In genomic region chr1:114780344-114781226, GRCh38 we compare ENCODE assay signal across 1 cellular context.
TF ChIP-seq lines count a peak whose summit lies in the region.

TSS of gene SIKE1 (minus strand) at chr1:114780685. CDS start at chr1:114780607, 78 bp downstream.

TF ChIP-seq in K562, 482 proteins besides CTCF, POLR2A, EP300 and RAD21 (continued from another document and continues in another):
- TF ChIP-seq, protein P1, sequence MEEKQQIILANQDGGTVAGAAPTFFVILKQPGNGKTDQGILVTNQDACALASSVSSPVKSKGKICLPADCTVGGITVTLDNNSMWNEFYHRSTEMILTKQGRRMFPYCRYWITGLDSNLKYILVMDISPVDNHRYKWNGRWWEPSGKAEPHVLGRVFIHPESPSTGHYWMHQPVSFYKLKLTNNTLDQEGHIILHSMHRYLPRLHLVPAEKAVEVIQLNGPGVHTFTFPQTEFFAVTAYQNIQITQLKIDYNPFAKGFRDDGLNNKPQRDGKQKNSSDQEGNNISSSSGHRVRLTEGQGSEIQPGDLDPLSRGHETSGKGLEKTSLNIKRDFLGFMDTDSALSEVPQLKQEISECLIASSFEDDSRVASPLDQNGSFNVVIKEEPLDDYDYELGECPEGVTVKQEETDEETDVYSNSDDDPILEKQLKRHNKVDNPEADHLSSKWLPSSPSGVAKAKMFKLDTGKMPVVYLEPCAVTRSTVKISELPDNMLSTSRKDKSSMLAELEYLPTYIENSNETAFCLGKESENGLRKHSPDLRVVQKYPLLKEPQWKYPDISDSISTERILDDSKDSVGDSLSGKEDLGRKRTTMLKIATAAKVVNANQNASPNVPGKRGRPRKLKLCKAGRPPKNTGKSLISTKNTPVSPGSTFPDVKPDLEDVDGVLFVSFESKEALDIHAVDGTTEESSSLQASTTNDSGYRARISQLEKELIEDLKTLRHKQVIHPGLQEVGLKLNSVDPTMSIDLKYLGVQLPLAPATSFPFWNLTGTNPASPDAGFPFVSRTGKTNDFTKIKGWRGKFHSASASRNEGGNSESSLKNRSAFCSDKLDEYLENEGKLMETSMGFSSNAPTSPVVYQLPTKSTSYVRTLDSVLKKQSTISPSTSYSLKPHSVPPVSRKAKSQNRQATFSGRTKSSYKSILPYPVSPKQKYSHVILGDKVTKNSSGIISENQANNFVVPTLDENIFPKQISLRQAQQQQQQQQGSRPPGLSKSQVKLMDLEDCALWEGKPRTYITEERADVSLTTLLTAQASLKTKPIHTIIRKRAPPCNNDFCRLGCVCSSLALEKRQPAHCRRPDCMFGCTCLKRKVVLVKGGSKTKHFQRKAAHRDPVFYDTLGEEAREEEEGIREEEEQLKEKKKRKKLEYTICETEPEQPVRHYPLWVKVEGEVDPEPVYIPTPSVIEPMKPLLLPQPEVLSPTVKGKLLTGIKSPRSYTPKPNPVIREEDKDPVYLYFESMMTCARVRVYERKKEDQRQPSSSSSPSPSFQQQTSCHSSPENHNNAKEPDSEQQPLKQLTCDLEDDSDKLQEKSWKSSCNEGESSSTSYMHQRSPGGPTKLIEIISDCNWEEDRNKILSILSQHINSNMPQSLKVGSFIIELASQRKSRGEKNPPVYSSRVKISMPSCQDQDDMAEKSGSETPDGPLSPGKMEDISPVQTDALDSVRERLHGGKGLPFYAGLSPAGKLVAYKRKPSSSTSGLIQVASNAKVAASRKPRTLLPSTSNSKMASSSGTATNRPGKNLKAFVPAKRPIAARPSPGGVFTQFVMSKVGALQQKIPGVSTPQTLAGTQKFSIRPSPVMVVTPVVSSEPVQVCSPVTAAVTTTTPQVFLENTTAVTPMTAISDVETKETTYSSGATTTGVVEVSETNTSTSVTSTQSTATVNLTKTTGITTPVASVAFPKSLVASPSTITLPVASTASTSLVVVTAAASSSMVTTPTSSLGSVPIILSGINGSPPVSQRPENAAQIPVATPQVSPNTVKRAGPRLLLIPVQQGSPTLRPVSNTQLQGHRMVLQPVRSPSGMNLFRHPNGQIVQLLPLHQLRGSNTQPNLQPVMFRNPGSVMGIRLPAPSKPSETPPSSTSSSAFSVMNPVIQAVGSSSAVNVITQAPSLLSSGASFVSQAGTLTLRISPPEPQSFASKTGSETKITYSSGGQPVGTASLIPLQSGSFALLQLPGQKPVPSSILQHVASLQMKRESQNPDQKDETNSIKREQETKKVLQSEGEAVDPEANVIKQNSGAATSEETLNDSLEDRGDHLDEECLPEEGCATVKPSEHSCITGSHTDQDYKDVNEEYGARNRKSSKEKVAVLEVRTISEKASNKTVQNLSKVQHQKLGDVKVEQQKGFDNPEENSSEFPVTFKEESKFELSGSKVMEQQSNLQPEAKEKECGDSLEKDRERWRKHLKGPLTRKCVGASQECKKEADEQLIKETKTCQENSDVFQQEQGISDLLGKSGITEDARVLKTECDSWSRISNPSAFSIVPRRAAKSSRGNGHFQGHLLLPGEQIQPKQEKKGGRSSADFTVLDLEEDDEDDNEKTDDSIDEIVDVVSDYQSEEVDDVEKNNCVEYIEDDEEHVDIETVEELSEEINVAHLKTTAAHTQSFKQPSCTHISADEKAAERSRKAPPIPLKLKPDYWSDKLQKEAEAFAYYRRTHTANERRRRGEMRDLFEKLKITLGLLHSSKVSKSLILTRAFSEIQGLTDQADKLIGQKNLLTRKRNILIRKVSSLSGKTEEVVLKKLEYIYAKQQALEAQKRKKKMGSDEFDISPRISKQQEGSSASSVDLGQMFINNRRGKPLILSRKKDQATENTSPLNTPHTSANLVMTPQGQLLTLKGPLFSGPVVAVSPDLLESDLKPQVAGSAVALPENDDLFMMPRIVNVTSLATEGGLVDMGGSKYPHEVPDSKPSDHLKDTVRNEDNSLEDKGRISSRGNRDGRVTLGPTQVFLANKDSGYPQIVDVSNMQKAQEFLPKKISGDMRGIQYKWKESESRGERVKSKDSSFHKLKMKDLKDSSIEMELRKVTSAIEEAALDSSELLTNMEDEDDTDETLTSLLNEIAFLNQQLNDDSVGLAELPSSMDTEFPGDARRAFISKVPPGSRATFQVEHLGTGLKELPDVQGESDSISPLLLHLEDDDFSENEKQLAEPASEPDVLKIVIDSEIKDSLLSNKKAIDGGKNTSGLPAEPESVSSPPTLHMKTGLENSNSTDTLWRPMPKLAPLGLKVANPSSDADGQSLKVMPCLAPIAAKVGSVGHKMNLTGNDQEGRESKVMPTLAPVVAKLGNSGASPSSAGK (IDR thresholded peaks at IDR 0.05) = peak; percentile 80
- TF ChIP-seq ZNF830 (CRISPR knock-in tag; IDR thresholded peaks at IDR 0.05) (0 out of 2 replicates have a peak, but pooled peaks have one; percentile 17), GABPB2 (CRISPR knock-in tag; conservative IDR thresholded peaks at IDR 0.05) (no peak), CHD1 (IDR thresholded peaks at IDR 0.05; ENCODE audit: low read length) (peak; percentile 74), SIN3B (IDR thresholded peaks at IDR 0.05; ENCODE audit: low read depth) (peak; percentile 93), POLR2G (IDR thresholded peaks at IDR 0.05; ENCODE audit: low read depth, low read length) (peak; percentile 99), TRIM28 (IDR thresholded peaks at IDR 0.05) (peak; percentile 73), SMAD4 (CRISPR knock-in tag; conservative IDR thresholded peaks at IDR 0.05) (peak; percentile 22; the same call in 1 of the 2 replicates), ZBTB2 (IDR thresholded peaks at IDR 0.05) (peak; percentile 86), MBD2 (IDR thresholded peaks at IDR 0.05; ENCODE audit: borderline replicate concordance, low read depth) (peak; percentile 83; the same call in 1 of the 2 replicates), PML (IDR thresholded peaks at IDR 0.05; ENCODE audit: low read length) (peak; percentile 90), HMG20A (CRISPR knock-in tag; conservative IDR thresholded peaks at IDR 0.05) (no peak), CEBPG (CRISPR knock-in tag; IDR thresholded peaks at IDR 0.05) (no peak), CEBPG (tag; conservative IDR thresholded peaks at IDR 0.05 in 1 of 2, IDR thresholded peaks at IDR 0.05 in 1 of 2) (no peak), DNMT1 (IDR thresholded peaks at IDR 0.05) (no peak; the same call in 1 of the 2 replicates), ASH1L (IDR thresholded peaks at IDR 0.05; ENCODE audit: borderline replicate concordance, low read depth, partially characterized antibody) (peak; percentile 35), SMARCA5 (IDR thresholded peaks at IDR 0.05) (peak; percentile 53; the same call in 1 of the 2 replicates), SRF (CRISPR knock-in tag; IDR thresholded peaks at IDR 0.05) (peak in 1 of 2 experiments; percentile 77; a peak in 1 of 4 replicates), SP1 (CRISPR knock-in tag; IDR thresholded peaks at IDR 0.05) (no peak)
- TF ChIP-seq, protein P2, sequence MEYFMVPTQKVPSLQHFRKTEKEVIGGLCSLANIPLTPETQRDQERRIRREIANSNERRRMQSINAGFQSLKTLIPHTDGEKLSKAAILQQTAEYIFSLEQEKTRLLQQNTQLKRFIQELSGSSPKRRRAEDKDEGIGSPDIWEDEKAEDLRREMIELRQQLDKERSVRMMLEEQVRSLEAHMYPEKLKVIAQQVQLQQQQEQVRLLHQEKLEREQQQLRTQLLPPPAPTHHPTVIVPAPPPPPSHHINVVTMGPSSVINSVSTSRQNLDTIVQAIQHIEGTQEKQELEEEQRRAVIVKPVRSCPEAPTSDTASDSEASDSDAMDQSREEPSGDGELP (CRISPR knock-in tag; IDR thresholded peaks at IDR 0.05; ENCODE audit: borderline replicate concordance) = peak; percentile 68; the same call in 1 of the 2 replicates
- TF ChIP-seq, protein P3, sequence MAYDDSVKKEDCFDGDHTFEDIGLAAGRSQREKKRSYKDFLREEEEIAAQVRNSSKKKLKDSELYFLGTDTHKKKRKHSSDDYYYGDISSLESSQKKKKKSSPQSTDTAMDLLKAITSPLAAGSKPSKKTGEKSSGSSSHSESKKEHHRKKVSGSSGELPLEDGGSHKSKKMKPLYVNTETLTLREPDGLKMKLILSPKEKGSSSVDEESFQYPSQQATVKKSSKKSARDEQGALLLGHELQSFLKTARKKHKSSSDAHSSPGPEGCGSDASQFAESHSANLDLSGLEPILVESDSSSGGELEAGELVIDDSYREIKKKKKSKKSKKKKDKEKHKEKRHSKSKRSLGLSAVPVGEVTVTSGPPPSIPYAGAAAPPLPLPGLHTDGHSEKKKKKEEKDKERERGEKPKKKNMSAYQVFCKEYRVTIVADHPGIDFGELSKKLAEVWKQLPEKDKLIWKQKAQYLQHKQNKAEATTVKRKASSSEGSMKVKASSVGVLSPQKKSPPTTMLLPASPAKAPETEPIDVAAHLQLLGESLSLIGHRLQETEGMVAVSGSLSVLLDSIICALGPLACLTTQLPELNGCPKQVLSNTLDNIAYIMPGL (CRISPR knock-in tag; IDR thresholded peaks at IDR 0.05) = peak; percentile 56; the same call in 1 of the 2 replicates
- TF ChIP-seq, protein P4, sequence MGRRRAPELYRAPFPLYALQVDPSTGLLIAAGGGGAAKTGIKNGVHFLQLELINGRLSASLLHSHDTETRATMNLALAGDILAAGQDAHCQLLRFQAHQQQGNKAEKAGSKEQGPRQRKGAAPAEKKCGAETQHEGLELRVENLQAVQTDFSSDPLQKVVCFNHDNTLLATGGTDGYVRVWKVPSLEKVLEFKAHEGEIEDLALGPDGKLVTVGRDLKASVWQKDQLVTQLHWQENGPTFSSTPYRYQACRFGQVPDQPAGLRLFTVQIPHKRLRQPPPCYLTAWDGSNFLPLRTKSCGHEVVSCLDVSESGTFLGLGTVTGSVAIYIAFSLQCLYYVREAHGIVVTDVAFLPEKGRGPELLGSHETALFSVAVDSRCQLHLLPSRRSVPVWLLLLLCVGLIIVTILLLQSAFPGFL (CRISPR knock-in tag; IDR thresholded peaks at IDR 0.05) = no peak
- TF ChIP-seq, protein P5, sequence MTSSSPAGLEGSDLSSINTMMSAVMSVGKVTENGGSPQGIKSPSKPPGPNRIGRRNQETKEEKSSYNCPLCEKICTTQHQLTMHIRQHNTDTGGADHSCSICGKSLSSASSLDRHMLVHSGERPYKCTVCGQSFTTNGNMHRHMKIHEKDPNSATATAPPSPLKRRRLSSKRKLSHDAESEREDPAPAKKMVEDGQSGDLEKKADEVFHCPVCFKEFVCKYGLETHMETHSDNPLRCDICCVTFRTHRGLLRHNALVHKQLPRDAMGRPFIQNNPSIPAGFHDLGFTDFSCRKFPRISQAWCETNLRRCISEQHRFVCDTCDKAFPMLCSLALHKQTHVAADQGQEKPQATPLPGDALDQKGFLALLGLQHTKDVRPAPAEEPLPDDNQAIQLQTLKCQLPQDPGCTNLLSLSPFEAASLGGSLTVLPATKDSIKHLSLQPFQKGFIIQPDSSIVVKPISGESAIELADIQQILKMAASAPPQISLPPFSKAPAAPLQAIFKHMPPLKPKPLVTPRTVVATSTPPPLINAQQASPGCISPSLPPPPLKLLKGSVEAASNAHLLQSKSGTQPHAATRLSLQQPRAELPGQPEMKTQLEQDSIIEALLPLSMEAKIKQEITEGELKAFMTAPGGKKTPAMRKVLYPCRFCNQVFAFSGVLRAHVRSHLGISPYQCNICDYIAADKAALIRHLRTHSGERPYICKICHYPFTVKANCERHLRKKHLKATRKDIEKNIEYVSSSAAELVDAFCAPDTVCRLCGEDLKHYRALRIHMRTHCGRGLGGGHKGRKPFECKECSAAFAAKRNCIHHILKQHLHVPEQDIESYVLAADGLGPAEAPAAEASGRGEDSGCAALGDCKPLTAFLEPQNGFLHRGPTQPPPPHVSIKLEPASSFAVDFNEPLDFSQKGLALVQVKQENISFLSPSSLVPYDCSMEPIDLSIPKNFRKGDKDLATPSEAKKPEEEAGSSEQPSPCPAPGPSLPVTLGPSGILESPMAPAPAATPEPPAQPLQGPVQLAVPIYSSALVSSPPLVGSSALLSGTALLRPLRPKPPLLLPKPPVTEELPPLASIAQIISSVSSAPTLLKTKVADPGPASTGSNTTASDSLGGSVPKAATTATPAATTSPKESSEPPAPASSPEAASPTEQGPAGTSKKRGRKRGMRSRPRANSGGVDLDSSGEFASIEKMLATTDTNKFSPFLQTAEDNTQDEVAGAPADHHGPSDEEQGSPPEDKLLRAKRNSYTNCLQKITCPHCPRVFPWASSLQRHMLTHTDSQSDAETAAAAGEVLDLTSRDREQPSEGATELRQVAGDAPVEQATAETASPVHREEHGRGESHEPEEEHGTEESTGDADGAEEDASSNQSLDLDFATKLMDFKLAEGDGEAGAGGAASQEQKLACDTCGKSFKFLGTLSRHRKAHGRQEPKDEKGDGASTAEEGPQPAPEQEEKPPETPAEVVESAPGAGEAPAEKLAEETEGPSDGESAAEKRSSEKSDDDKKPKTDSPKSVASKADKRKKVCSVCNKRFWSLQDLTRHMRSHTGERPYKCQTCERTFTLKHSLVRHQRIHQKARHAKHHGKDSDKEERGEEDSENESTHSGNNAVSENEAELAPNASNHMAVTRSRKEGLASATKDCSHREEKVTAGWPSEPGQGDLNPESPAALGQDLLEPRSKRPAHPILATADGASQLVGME (CRISPR knock-in tag; IDR thresholded peaks at IDR 0.05) = 0 out of 2 replicates have a peak, but pooled peaks have one; percentile 31
- TF ChIP-seq, protein P6, sequence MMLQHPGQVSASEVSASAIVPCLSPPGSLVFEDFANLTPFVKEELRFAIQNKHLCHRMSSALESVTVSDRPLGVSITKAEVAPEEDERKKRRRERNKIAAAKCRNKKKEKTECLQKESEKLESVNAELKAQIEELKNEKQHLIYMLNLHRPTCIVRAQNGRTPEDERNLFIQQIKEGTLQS (IDR thresholded peaks at IDR 0.05) = no peak
- TF ChIP-seq, protein P6 (CRISPR knock-in tag; conservative IDR thresholded peaks at IDR 0.05) = 0 out of 2 replicates have a peak, but pooled peaks have one; percentile 42
- TF ChIP-seq, protein P7, sequence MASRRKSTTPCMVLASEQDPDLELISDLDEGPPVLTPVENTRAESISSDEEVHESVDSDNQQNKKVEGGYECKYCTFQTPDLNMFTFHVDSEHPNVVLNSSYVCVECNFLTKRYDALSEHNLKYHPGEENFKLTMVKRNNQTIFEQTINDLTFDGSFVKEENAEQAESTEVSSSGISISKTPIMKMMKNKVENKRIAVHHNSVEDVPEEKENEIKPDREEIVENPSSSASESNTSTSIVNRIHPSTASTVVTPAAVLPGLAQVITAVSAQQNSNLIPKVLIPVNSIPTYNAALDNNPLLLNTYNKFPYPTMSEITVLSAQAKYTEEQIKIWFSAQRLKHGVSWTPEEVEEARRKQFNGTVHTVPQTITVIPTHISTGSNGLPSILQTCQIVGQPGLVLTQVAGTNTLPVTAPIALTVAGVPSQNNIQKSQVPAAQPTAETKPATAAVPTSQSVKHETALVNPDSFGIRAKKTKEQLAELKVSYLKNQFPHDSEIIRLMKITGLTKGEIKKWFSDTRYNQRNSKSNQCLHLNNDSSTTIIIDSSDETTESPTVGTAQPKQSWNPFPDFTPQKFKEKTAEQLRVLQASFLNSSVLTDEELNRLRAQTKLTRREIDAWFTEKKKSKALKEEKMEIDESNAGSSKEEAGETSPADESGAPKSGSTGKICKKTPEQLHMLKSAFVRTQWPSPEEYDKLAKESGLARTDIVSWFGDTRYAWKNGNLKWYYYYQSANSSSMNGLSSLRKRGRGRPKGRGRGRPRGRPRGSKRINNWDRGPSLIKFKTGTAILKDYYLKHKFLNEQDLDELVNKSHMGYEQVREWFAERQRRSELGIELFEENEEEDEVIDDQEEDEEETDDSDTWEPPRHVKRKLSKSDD (conservative IDR thresholded peaks at IDR 0.05; ENCODE audit: low read length) = 0 out of 2 replicates have a peak, but pooled peaks have one; percentile 29
